In genomic region chr5:95083606-95084005, GRCh38 we compare ENCODE assay signal across 1 cellular context.
TF ChIP-seq lines count a peak whose summit lies in the region.

No MANE protein-coding gene starts in this region.

TF ChIP-seq in GM23338, 12 proteins besides CTCF, POLR2A, EP300 and RAD21 (continued from another document):
- TF ChIP-seq REST (IDR thresholded peaks at IDR 0.05; ENCODE audit: unreplicated experiment) = no peak
- TF ChIP-seq ZNF114 (CRISPR knock-in tag; IDR thresholded peaks at IDR 0.05) = no peak
- TF ChIP-seq EZH2 (IDR thresholded peaks at IDR 0.05; ENCODE audit: low read depth, unreplicated experiment) = no peak
- no peak for TF ChIP-seq NANOG (IDR thresholded peaks at IDR 0.05; ENCODE audit: borderline replicate concordance)
- no peak for TF ChIP-seq ZNF331 (CRISPR knock-in tag; IDR thresholded peaks at IDR 0.05; ENCODE audit: low read depth)
- TF ChIP-seq STAT1 (IDR thresholded peaks at IDR 0.05; ENCODE audit: unreplicated experiment) = no peak
- no peak for TF ChIP-seq POLR2AphosphoS5 (IDR thresholded peaks at IDR 0.05; ENCODE audit: low read depth)
